ENCODE assay signal across 1 cellular context in genomic region chr2:224602736-224603375, GRCh38.
TF ChIP-seq lines count a peak whose summit lies in the region.

No MANE protein-coding gene starts in this region.

TF ChIP-seq in HepG2, 621 proteins besides CTCF, POLR2A, EP300 and RAD21:
- 0 out of 2 replicates have a peak, but pooled peaks have one; percentile 40 for TF ChIP-seq NFYB (CRISPR knock-in tag; IDR thresholded peaks at IDR 0.05)
